In genomic region chr2:190334479-190335224, GRCh38 we compare ENCODE assay signal across 3 cellular contexts.
TF ChIP-seq lines count a peak whose summit lies in the region.

No MANE protein-coding gene starts in this region.

TF ChIP-seq in SK-N-SH treated with all-trans-retinoic acid at 6 μM for 48 hours, 23 proteins besides CTCF, POLR2A, EP300 and RAD21:
- TF ChIP-seq ZC3H10 (CRISPR knock-in tag; IDR thresholded peaks at IDR 0.05), result no peak
- TF ChIP-seq OSR1 (CRISPR knock-in tag; IDR thresholded peaks at IDR 0.05), result no peak
TF ChIP-seq in SK-N-SH treated with all-trans-retinoic acid at 6 μM for 48 hours: peak in this region for 0.

TF ChIP-seq in SK-N-SH, 30 proteins besides CTCF, POLR2A, EP300 and RAD21:
- TF ChIP-seq EZH2phosphoT487 (IDR thresholded peaks at IDR 0.05; ENCODE audit: borderline replicate concordance, low read depth) (no peak), TEAD4 (IDR thresholded peaks at IDR 0.05; ENCODE audit: borderline replicate concordance, insufficient read depth) (no peak), GABPA (IDR thresholded peaks at IDR 0.05; ENCODE audit: low read depth) (no peak), YY1 (IDR thresholded peaks at IDR 0.05; ENCODE audit: low read depth) (no peak), TAF1 (IDR thresholded peaks at IDR 0.05; ENCODE audit: borderline replicate concordance, low read depth, low read length) (no peak), MAX (IDR thresholded peaks at IDR 0.05; ENCODE audit: low read depth) (no peak), FOXM1 (IDR thresholded peaks at IDR 0.05; ENCODE audit: low read depth) (no peak), ELF1 (IDR thresholded peaks at IDR 0.05) (no peak), POLR2AphosphoS5 (IDR thresholded peaks at IDR 0.05; ENCODE audit: low read depth, low read length) (no peak), CHD2 (IDR thresholded peaks at IDR 0.05; ENCODE audit: low read length, partially characterized antibody) (no peak), MEF2A (IDR thresholded peaks at IDR 0.05; ENCODE audit: borderline replicate concordance, low read depth) (no peak), RFX5 (IDR thresholded peaks at IDR 0.05; ENCODE audit: low read length) (no peak), FOXJ3 (CRISPR knock-in tag; IDR thresholded peaks at IDR 0.05) (no peak), JUND (IDR thresholded peaks at IDR 0.05) (no peak), SMC3 (IDR thresholded peaks at IDR 0.05; ENCODE audit: low read depth, low read length) (no peak), PBX3 (IDR thresholded peaks at IDR 0.05) (no peak), RCOR1 (IDR thresholded peaks at IDR 0.05; ENCODE audit: low read length) (no peak)

TF ChIP-seq in HepG2, 621 proteins besides CTCF, POLR2A, EP300 and RAD21 (continues in another document):
- TF ChIP-seq MED13 (CRISPR knock-in tag; IDR thresholded peaks at IDR 0.05), result no peak; the same call in 1 of the 2 replicates
- no peak for TF ChIP-seq ZNF839 (CRISPR knock-in tag; IDR thresholded peaks at IDR 0.05; ENCODE audit: borderline replicate concordance)
- TF ChIP-seq ZNF841 (CRISPR knock-in tag; IDR thresholded peaks at IDR 0.05; ENCODE audit: borderline replicate concordance), result no peak
- no peak for TF ChIP-seq ARID2 (CRISPR knock-in tag; IDR thresholded peaks at IDR 0.05; ENCODE audit: borderline replicate concordance)
- no peak for TF ChIP-seq MTA3 (CRISPR knock-in tag; IDR thresholded peaks at IDR 0.05)
- TF ChIP-seq, protein P1, sequence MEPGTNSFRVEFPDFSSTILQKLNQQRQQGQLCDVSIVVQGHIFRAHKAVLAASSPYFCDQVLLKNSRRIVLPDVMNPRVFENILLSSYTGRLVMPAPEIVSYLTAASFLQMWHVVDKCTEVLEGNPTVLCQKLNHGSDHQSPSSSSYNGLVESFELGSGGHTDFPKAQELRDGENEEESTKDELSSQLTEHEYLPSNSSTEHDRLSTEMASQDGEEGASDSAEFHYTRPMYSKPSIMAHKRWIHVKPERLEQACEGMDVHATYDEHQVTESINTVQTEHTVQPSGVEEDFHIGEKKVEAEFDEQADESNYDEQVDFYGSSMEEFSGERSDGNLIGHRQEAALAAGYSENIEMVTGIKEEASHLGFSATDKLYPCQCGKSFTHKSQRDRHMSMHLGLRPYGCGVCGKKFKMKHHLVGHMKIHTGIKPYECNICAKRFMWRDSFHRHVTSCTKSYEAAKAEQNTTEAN (CRISPR knock-in tag; conservative IDR thresholded peaks at IDR 0.05), result no peak; the same call in 1 of the 2 replicates
- no peak for TF ChIP-seq NCOA5 (CRISPR knock-in tag; IDR thresholded peaks at IDR 0.05)
- no peak for TF ChIP-seq YY1 (IDR thresholded peaks at IDR 0.05; ENCODE audit: insufficient read depth, insufficient replicate concordance, low read depth, low read length)
- TF ChIP-seq, protein P2, sequence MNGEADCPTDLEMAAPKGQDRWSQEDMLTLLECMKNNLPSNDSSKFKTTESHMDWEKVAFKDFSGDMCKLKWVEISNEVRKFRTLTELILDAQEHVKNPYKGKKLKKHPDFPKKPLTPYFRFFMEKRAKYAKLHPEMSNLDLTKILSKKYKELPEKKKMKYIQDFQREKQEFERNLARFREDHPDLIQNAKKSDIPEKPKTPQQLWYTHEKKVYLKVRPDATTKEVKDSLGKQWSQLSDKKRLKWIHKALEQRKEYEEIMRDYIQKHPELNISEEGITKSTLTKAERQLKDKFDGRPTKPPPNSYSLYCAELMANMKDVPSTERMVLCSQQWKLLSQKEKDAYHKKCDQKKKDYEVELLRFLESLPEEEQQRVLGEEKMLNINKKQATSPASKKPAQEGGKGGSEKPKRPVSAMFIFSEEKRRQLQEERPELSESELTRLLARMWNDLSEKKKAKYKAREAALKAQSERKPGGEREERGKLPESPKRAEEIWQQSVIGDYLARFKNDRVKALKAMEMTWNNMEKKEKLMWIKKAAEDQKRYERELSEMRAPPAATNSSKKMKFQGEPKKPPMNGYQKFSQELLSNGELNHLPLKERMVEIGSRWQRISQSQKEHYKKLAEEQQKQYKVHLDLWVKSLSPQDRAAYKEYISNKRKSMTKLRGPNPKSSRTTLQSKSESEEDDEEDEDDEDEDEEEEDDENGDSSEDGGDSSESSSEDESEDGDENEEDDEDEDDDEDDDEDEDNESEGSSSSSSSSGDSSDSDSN (CRISPR knock-in tag; IDR thresholded peaks at IDR 0.05), result no peak
- TF ChIP-seq ZNF546 (CRISPR knock-in tag; conservative IDR thresholded peaks at IDR 0.05), result no peak; the same call in 1 of the 2 replicates
- peak; percentile 96; the same call in 1 of the 2 replicates for TF ChIP-seq JUNB (CRISPR knock-in tag; IDR thresholded peaks at IDR 0.05; ENCODE audit: borderline replicate concordance)
- TF ChIP-seq ZBTB7A (CRISPR knock-in tag; IDR thresholded peaks at IDR 0.05), result no peak
- TF ChIP-seq SKIL (CRISPR knock-in tag; IDR thresholded peaks at IDR 0.05; ENCODE audit: borderline replicate concordance), result no peak
- TF ChIP-seq ZSCAN25 (CRISPR knock-in tag; IDR thresholded peaks at IDR 0.05), result no peak
- no peak for TF ChIP-seq SP2 (CRISPR knock-in tag; IDR thresholded peaks at IDR 0.05)
- TF ChIP-seq ZNF709 (CRISPR knock-in tag; IDR thresholded peaks at IDR 0.05), result no peak
- TF ChIP-seq ZNF329 (CRISPR knock-in tag; IDR thresholded peaks at IDR 0.05; ENCODE audit: low read depth), result no peak
- no peak for TF ChIP-seq ZNF296 (CRISPR knock-in tag; conservative IDR thresholded peaks at IDR 0.05)
- TF ChIP-seq, protein P3, sequence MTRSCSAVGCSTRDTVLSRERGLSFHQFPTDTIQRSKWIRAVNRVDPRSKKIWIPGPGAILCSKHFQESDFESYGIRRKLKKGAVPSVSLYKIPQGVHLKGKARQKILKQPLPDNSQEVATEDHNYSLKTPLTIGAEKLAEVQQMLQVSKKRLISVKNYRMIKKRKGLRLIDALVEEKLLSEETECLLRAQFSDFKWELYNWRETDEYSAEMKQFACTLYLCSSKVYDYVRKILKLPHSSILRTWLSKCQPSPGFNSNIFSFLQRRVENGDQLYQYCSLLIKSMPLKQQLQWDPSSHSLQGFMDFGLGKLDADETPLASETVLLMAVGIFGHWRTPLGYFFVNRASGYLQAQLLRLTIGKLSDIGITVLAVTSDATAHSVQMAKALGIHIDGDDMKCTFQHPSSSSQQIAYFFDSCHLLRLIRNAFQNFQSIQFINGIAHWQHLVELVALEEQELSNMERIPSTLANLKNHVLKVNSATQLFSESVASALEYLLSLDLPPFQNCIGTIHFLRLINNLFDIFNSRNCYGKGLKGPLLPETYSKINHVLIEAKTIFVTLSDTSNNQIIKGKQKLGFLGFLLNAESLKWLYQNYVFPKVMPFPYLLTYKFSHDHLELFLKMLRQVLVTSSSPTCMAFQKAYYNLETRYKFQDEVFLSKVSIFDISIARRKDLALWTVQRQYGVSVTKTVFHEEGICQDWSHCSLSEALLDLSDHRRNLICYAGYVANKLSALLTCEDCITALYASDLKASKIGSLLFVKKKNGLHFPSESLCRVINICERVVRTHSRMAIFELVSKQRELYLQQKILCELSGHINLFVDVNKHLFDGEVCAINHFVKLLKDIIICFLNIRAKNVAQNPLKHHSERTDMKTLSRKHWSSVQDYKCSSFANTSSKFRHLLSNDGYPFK (CRISPR knock-in tag; IDR thresholded peaks at IDR 0.05; ENCODE audit: borderline replicate concordance), result no peak
- no peak for TF ChIP-seq ZNF337 (CRISPR knock-in tag; IDR thresholded peaks at IDR 0.05; ENCODE audit: borderline replicate concordance, low read depth)
- TF ChIP-seq ZIK1 (CRISPR knock-in tag; IDR thresholded peaks at IDR 0.05; ENCODE audit: borderline replicate concordance, low read depth), result no peak
- TF ChIP-seq HMG20B (CRISPR knock-in tag; conservative IDR thresholded peaks at IDR 0.05), result no peak
- TF ChIP-seq ZNF264 (CRISPR knock-in tag; IDR thresholded peaks at IDR 0.05), result peak; percentile 67
- 0 out of 2 replicates have a peak, but pooled peaks have one; percentile 37 for TF ChIP-seq ZNF558 (CRISPR knock-in tag; IDR thresholded peaks at IDR 0.05; ENCODE audit: borderline replicate concordance)
- TF ChIP-seq SAFB2 (CRISPR knock-in tag; IDR thresholded peaks at IDR 0.05; ENCODE audit: borderline replicate concordance, low read depth), result no peak
- TF ChIP-seq PRDM10 (CRISPR knock-in tag; IDR thresholded peaks at IDR 0.05; ENCODE audit: low read depth), result 0 out of 2 replicates have a peak, but pooled peaks have one; percentile 69
- TF ChIP-seq, protein P4, sequence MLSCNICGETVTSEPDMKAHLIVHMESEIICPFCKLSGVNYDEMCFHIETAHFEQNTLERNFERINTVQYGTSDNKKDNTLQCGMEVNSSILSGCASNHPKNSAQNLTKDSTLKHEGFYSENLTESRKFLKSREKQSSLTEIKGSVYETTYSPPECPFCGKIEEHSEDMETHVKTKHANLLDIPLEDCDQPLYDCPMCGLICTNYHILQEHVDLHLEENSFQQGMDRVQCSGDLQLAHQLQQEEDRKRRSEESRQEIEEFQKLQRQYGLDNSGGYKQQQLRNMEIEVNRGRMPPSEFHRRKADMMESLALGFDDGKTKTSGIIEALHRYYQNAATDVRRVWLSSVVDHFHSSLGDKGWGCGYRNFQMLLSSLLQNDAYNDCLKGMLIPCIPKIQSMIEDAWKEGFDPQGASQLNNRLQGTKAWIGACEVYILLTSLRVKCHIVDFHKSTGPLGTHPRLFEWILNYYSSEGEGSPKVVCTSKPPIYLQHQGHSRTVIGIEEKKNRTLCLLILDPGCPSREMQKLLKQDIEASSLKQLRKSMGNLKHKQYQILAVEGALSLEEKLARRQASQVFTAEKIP (CRISPR knock-in tag; IDR thresholded peaks at IDR 0.05; ENCODE audit: borderline replicate concordance), result no peak
- TF ChIP-seq U2AF1 (optimal IDR thresholded peaks at IDR 0.05; ENCODE audit: low read depth, low read length), result no peak
- TF ChIP-seq ZNF644 (CRISPR knock-in tag; IDR thresholded peaks at IDR 0.05; ENCODE audit: low read depth), result peak; percentile 87
- TF ChIP-seq, protein P5, sequence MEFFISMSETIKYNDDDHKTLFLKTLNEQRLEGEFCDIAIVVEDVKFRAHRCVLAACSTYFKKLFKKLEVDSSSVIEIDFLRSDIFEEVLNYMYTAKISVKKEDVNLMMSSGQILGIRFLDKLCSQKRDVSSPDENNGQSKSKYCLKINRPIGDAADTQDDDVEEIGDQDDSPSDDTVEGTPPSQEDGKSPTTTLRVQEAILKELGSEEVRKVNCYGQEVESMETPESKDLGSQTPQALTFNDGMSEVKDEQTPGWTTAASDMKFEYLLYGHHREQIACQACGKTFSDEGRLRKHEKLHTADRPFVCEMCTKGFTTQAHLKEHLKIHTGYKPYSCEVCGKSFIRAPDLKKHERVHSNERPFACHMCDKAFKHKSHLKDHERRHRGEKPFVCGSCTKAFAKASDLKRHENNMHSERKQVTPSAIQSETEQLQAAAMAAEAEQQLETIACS (CRISPR knock-in tag; IDR thresholded peaks at IDR 0.05), result no peak
- TF ChIP-seq ZNF510 (CRISPR knock-in tag; IDR thresholded peaks at IDR 0.05; ENCODE audit: low read depth), result no peak
- TF ChIP-seq, protein P6, sequence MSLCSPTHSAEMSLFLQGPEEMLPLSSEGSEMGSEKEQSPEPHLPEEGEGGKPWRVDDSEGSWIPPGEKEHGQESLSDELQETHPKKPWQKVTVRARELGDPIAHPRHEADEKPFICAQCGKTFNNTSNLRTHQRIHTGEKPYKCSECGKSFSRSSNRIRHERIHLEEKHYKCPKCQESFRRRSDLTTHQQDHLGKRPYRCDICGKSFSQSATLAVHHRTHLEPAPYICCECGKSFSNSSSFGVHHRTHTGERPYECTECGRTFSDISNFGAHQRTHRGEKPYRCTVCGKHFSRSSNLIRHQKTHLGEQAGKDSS (CRISPR knock-in tag; IDR thresholded peaks at IDR 0.05; ENCODE audit: borderline replicate concordance, low read depth), result 0 out of 2 replicates have a peak, but pooled peaks have one; percentile 26
- no peak for TF ChIP-seq ZNF572 (CRISPR knock-in tag; IDR thresholded peaks at IDR 0.05)
